ENCODE assay signal across 31 cellular contexts in the genomic region with DNA sequence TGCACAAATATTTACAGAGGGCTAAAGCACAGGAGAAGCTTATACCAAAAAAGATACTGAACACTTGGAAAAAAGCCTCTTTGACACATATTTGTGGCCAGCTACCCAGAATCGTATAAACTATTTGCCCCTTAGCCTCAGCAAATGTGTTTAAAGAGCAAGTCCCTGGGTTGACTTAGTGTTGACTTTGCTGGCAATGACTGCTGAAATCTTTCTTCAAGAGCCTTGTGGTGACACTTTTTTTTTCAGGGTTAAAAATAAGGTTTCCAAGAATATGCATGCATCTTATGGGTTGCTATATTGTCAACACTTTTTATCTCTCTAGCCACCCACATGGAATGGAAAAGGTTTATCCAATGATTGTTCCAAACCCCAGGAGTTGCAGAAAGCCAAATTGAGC. TPM values are rescaled to one million over a fixed set of nuclear protein-coding genes. Genes with fewer than 3 reads are reported as not detected.
DNase-seq lines count a peak whose midpoint lies in the region; ATAC-seq and TF ChIP-seq lines count a peak whose summit lies in the region.
"Had no signal": no experiment of that assay in that cellular context is flagged by ENCODE, and none has a peak within 500 bp of the region (broad histone marks: within the 10 kb centered on the region; RNA-seq: fewer than 3 reads in every experiment).

No MANE protein-coding gene starts in this region.

- no peak for TF ChIP-seq POLR2A in stomach (IDR thresholded peaks at IDR 0.05)

- no peak for TF ChIP-seq CTCF in stomach (IDR thresholded peaks at IDR 0.05)

- no peaks in the 10 kb centered on the region for H3K27me3 ChIP-seq in stomach
- H3K27me3 ChIP-seq: hepatocyte, suprapubic skin had no signal

- DNase-seq in DMS53 (lab: John Stamatoyannopoulos, UW) = peak; percentile 30
- no peak for DNase-seq in DMS53 treated with DMSO at 0.1 percent for 48 hours (lab: John Stamatoyannopoulos, UW; ENCODE audit: unreplicated experiment)
- peak; percentile 19 for DNase-seq in RPMI7951 (ENCODE audit: low read depth)
- peak; percentile 54 for DNase-seq in fibroblast of peridontal ligament (ENCODE audit: extremely low read depth)
- peak; percentile 65 for DNase-seq in superior temporal gyrus (ENCODE audit: extremely low spot score)
- no peak for DNase-seq in stomach
- DNase-seq: 8988T; activated B cell treated with CpG ODN at 0.5 μM for 24 hours; CD8-positive, alpha-beta memory T cell; effector CD8-positive, alpha-beta T cell; GDM1; left cardiac atrium; mammary epithelial cell; NCI-H1436 treated with DMSO at 0.1 percent for 48 hours; NCI-H2171; right cardiac atrium; stimulated activated CD4-positive, alpha-beta T cell treated with anti-CD3 and anti-CD28 coated beads, Interleukin-12 subunit alpha, Interleukin-12 subunit beta, amount 100 ng/mL, for 4 hours; stimulated activated CD4-positive, alpha-beta T cell treated with anti-CD3 and anti-CD28 coated beads, Interleukin-4, amount 100 ng/mL, for 24 hours had no signal

- H3K9me3 ChIP-seq in stomach = no peaks in the 10 kb centered on the region
- H3K9me3 ChIP-seq: suprapubic skin had no signal

- peaks cover 7 to 52% (median 22%) of the 10 kb centered on the region in 4 donors for H3K4me1 ChIP-seq in stomach
- H3K4me1 ChIP-seq: parathyroid adenoma, suprapubic skin had no signal

- intact Hi-C loops in stomach (cut with DNase I; ENCODE audit: low total_unique reads) = no loop called here

- ATAC-seq in HG03039 (IDR thresholded peaks at IDR 0.05; ENCODE audit: unreplicated experiment) (no peak), GM21367 (IDR thresholded peaks at IDR 0.05; ENCODE audit: unreplicated experiment) (no peak)
- ATAC-seq: HCT116; left cardiac atrium; right cardiac atrium; stimulated activated effector memory CD8-positive, alpha-beta T cell treated with anti-CD3 and anti-CD28 coated beads, Interleukin-12 subunit alpha, Interleukin-12 subunit beta, amount 100 ng/mL, for 72 hours had no signal

- 7 to 40% (median 35%) methylated on average over 1 of the region's 1 CpG for WGBS in stomach, 5 donors

- H3K36me3 ChIP-seq in stomach = peaks cover 0 to 5% (median 2%) of the 10 kb centered on the region in 4 donors
- H3K36me3 ChIP-seq: suprapubic skin had no signal

- H3K27ac ChIP-seq in stomach = peak overlapping the region in 2 of 5 donors; percentile 19 to 40
- H3K27ac ChIP-seq: epithelial cell of prostate, hepatocyte, KMS-11, parathyroid adenoma, suprapubic skin had no signal

- H3K4me3 ChIP-seq in stomach = no peak overlapping the region
- H3K4me3 ChIP-seq: hepatocyte, suprapubic skin had no signal

- no peak for TF ChIP-seq EP300 in stomach (IDR thresholded peaks at IDR 0.05)

RNA-seq across cellular contexts. Expression of a gene that starts 14.9 kb away (rescaled TPM):
- total RNA-seq in RPMI7951 (2014; rRNA removed; shearing (Covaris generic)) = 0.29 and 0.84 TPM in 2 replicates
- 1 to 10 TPM in 4 of 5 donors, not detected in 1; 1.3 to 2.9 (median 1.7) TPM for total RNA-seq in stomach
- 1 to 10 TPM in 2 of 3 donors, under 1 TPM in 1; 0.46 to 1.7 (median 1.1) TPM for polyA plus RNA-seq in stomach
- total RNA-seq: activated B cell treated with CpG ODN at 0.5 μM for 24 hours; activated naive CD4-positive, alpha-beta T cell treated with anti-CD3 and anti-CD28 coated beads for 36 hours; bronchial epithelial cell; CD8-positive, alpha-beta memory T cell; frontal cortex; left cardiac atrium; right cardiac atrium had no signal
- polyA plus RNA-seq: CD8-positive, alpha-beta memory T cell; hepatocyte; mammary epithelial cell; neural cell; right cardiac atrium had no signal

RNA-seq across cellular contexts. Expression of a gene that starts 56.9 kb away (rescaled TPM):
- 40.4 and 53.1 TPM in 2 replicates for total RNA-seq in RPMI7951 (2014; rRNA removed; shearing (Covaris generic))
- total RNA-seq in stomach = 10 to 100 TPM; 15.1 to 62.6 (median 20.4) TPM
- polyA plus RNA-seq in stomach = 10 to 100 TPM; 20.2 to 77.9 (median 31.7) TPM

Comparison
In these comparisons a context has a peak if more than half of its experiments do, and no peak if none do; other contexts are left out.
1. DNase-seq: peak in DMS53 (single experiment), RPMI7951 (single experiment), fibroblast of peridontal ligament (single experiment) and superior temporal gyrus (single experiment); none in DMS53 treated with DMSO at 0.1 percent for 48 hours (single experiment) and stomach (single experiment).